Comparison of ENCODE assay signal across 9 cellular contexts in genomic region chr22:37050913-37051628, GRCh38. TPM values are rescaled to one million over a fixed set of nuclear protein-coding genes. Genes with fewer than 3 reads are reported as not detected.
DNase-seq lines count a peak whose midpoint lies in the region; ATAC-seq and TF ChIP-seq lines count a peak whose summit lies in the region.
"Had no signal": no experiment of that assay in that cellular context is flagged by ENCODE, and none has a peak within 500 bp of the region (broad histone marks: within the 10 kb centered on the region; RNA-seq: fewer than 3 reads in every experiment).

No MANE protein-coding gene starts in this region.

- H3K4me1 Mint-ChIP-seq in CD4-positive, CD25-positive, alpha-beta regulatory T cell = peaks cover 0 to 15% (median 7%) of the 10 kb centered on the region in 4 donors
- H3K4me1 Mint-ChIP-seq in neural progenitor cell = peaks cover 15% of the 10 kb centered on the region

- no peak overlapping the region for H3K9ac ChIP-seq in Loucy (ENCODE audit: low read depth, low read length, poor library complexity, severe bottlenecking)
- H3K9ac ChIP-seq in neural progenitor cell = no peak overlapping the region

- H4K20me1 ChIP-seq in Loucy (ENCODE audit: insufficient read depth, low read length, poor library complexity, severe bottlenecking) (no peaks in the 10 kb centered on the region), neural progenitor cell (ENCODE audit: low read depth) (peaks cover 5% of the 10 kb centered on the region)

- no peak overlapping the region for H3K27ac Mint-ChIP-seq in CD4-positive, CD25-positive, alpha-beta regulatory T cell
- H3K27ac Mint-ChIP-seq in neural progenitor cell = peak overlapping the region; percentile 81

- no peaks in the 10 kb centered on the region for H3K9me2 ChIP-seq in Loucy (replicated peaks; ENCODE audit: low read depth, low read length)

- ATAC-seq in CD4-positive, CD25-positive, alpha-beta regulatory T cell (ENCODE audit: low read depth in 2 of 2) = no peak
- ATAC-seq in HG03097 (IDR thresholded peaks at IDR 0.05; ENCODE audit: low FRiP score, unreplicated experiment) (no peak), GM21367 (IDR thresholded peaks at IDR 0.05; ENCODE audit: unreplicated experiment) (no peak)

- H3K4me2 ChIP-seq in Loucy (ENCODE audit: low read depth, low read length, poor library complexity, severe bottlenecking) = peak overlapping the region; percentile 87
- H3K4me2 ChIP-seq in neural progenitor cell = peak overlapping the region; percentile 91

- peaks cover 0 to 2% (median 0%) of the 10 kb centered on the region in 7 donors for H3K9me3 Mint-ChIP-seq in CD4-positive, CD25-positive, alpha-beta regulatory T cell
- H3K9me3 Mint-ChIP-seq in neural progenitor cell = no peaks in the 10 kb centered on the region

- H3K4me3 Mint-ChIP-seq in CD4-positive, CD25-positive, alpha-beta regulatory T cell = peak overlapping the region; percentile 65 to 81 (median 79)
- peak overlapping the region; percentile 89 for H3K4me3 Mint-ChIP-seq in neural progenitor cell

- no peaks in the 10 kb centered on the region for H3F3A ChIP-seq in Loucy (ENCODE audit: low read depth)
- H3F3A ChIP-seq in neural progenitor cell (ENCODE audit: low read depth) = peaks cover 8% of the 10 kb centered on the region

- H3K27me3 Mint-ChIP-seq in CD4-positive, CD25-positive, alpha-beta regulatory T cell = no peaks in the 10 kb centered on the region
- H3K27me3 Mint-ChIP-seq in neural progenitor cell (ENCODE audit: insufficient read depth, low read depth) = no peaks in the 10 kb centered on the region

- peaks cover 4% of the 10 kb centered on the region for H3K36me3 Mint-ChIP-seq in CD4-positive, CD25-positive, alpha-beta regulatory T cell
- no peaks in the 10 kb centered on the region for H3K36me3 Mint-ChIP-seq in neural progenitor cell

- no peaks in the 10 kb centered on the region for H3K9me3 ChIP-seq in CD4-positive, CD25-positive, alpha-beta regulatory T cell (ENCODE audit: control insufficient read depth in 2 of 2, low read length in 2 of 2)
- H3K9me3 ChIP-seq in Loucy (ENCODE audit: insufficient read depth, low read depth, low read length) (no peaks in the 10 kb centered on the region), neural progenitor cell (ENCODE audit: low read depth) (no peaks in the 10 kb centered on the region)
- no peaks in the 10 kb centered on the region for H3K9me3 ChIP-seq in effector memory CD4-positive, alpha-beta T cell (ENCODE audit: control insufficient read depth, low read length)

- H2AFZ ChIP-seq in Loucy (ENCODE audit: low read length) = peak overlapping the region; percentile 86
- H2AFZ ChIP-seq in neural progenitor cell (replicated peaks) = peak overlapping the region; percentile 91

- peaks cover 8% of the 10 kb centered on the region for H3K36me3 ChIP-seq in CD4-positive, CD25-positive, alpha-beta regulatory T cell (ENCODE audit: control insufficient read depth, insufficient read depth, low read length)
- H3K36me3 ChIP-seq in Loucy (ENCODE audit: insufficient read depth, low read length) (no peaks in the 10 kb centered on the region), neural progenitor cell (no peaks in the 10 kb centered on the region)
- H3K36me3 ChIP-seq in effector memory CD4-positive, alpha-beta T cell (ENCODE audit: control insufficient read depth, insufficient read depth, low read length) = peaks cover 9% of the 10 kb centered on the region

- no peak overlapping the region for H3K27ac ChIP-seq in CD4-positive, CD25-positive, alpha-beta regulatory T cell (ENCODE audit: insufficient read depth, low read length, poor library complexity, severe bottlenecking)
- H3K27ac ChIP-seq in effector memory CD4-positive, alpha-beta T cell (ENCODE audit: insufficient read depth, low read length, poor library complexity, severe bottlenecking) = peak overlapping the region; percentile 42
- no peak overlapping the region for H3K27ac ChIP-seq in neural progenitor cell

- H3K4me1 ChIP-seq in CD4-positive, CD25-positive, alpha-beta regulatory T cell (ENCODE audit: control insufficient read depth, insufficient read depth, low read length, poor library complexity, severe bottlenecking) = peaks cover 16% of the 10 kb centered on the region
- H3K4me1 ChIP-seq in Loucy (ENCODE audit: insufficient read depth, low read length, poor library complexity, severe bottlenecking) (peaks cover 15% of the 10 kb centered on the region), neural progenitor cell (peaks cover 5% of the 10 kb centered on the region)
- peaks cover 7% of the 10 kb centered on the region for H3K4me1 ChIP-seq in effector memory CD4-positive, alpha-beta T cell (ENCODE audit: control insufficient read depth, insufficient read depth, low read length, poor library complexity, severe bottlenecking)

- peak overlapping the region; percentile 30 for H3K4me3 ChIP-seq in CD4-positive, CD25-positive, alpha-beta regulatory T cell (ENCODE audit: low read depth, low read length)
- peak overlapping the region; percentile 97 for H3K4me3 ChIP-seq in Loucy (ENCODE audit: low read length, poor library complexity, severe bottlenecking)
- no peak overlapping the region for H3K4me3 ChIP-seq in effector memory CD4-positive, alpha-beta T cell (ENCODE audit: insufficient read depth, low read depth, low read length, poor library complexity, severe bottlenecking)
- H3K4me3 ChIP-seq in neural progenitor cell = peak overlapping the region; percentile 98

- H3K27me3 ChIP-seq in CD4-positive, CD25-positive, alpha-beta regulatory T cell (ENCODE audit: control insufficient read depth, insufficient read depth, low read length) = no peaks in the 10 kb centered on the region
- H3K27me3 ChIP-seq in Loucy (ENCODE audit: insufficient read depth, low read length, poor library complexity, severe bottlenecking) = no peaks in the 10 kb centered on the region
- H3K27me3 ChIP-seq in effector memory CD4-positive, alpha-beta T cell (replicated peaks; ENCODE audit: control insufficient read depth, insufficient read depth, low read length, poor library complexity, severe bottlenecking) = no peaks in the 10 kb centered on the region
- peaks cover 12% of the 10 kb centered on the region for H3K27me3 ChIP-seq in neural progenitor cell

- TF ChIP-seq CTCF in Loucy (conservative IDR thresholded peaks at IDR 0.05; ENCODE audit: low read length) (no peak), neural progenitor cell (IDR thresholded peaks at IDR 0.05) (no peak), GM10266 (IDR thresholded peaks at IDR 0.05; ENCODE audit: control insufficient read depth, insufficient read depth, low read depth, missing control alignments) (no peak)

- no peak for DNase-seq in CD4-positive, CD25-positive, alpha-beta regulatory T cell
- no peak for DNase-seq in effector memory CD4-positive, alpha-beta T cell
- no peak for DNase-seq in neural progenitor cell (ENCODE audit: low spot score)
- DNase-seq in mesenteric fat pad (ENCODE audit: low spot score) = no peak
- DNase-seq in GM10266 (ENCODE audit: extremely low spot score) = no peak

- H3K79me2 ChIP-seq in Loucy (ENCODE audit: insufficient read depth, low read length) = no peaks in the 10 kb centered on the region
- H3K79me2 ChIP-seq in neural progenitor cell (ENCODE audit: low read depth) = no peaks in the 10 kb centered on the region

RNA-seq across cellular contexts. Expression of gene KCTD17, which starts 0.5 kb away (rescaled TPM):
- 33.5 TPM for total RNA-seq in CD4-positive, CD25-positive, alpha-beta regulatory T cell
- polyA plus RNA-seq in CD4-positive, CD25-positive, alpha-beta regulatory T cell = 10 to 100 TPM; 10.9 to 15.4 (median 12.7) TPM
- total RNA-seq in neural progenitor cell (ENCODE audit: low replicate concordance) (17.5 and 44.1 TPM in 2 replicates), mesenteric fat pad (13.4 TPM)

RNA-seq across cellular contexts. Expression of gene MPST, which starts 31.5 kb away (rescaled TPM):
- 10.3 TPM for total RNA-seq in CD4-positive, CD25-positive, alpha-beta regulatory T cell
- polyA plus RNA-seq in CD4-positive, CD25-positive, alpha-beta regulatory T cell = 10 to 100 TPM; 11.4 to 32.6 (median 25.1) TPM
- total RNA-seq in neural progenitor cell (ENCODE audit: low replicate concordance) (36.9 and 157 TPM in 2 replicates), mesenteric fat pad (63.8 TPM)

RNA-seq across cellular contexts. Expression of gene TST, which starts 31.8 kb away (rescaled TPM):
- not detected for total RNA-seq in CD4-positive, CD25-positive, alpha-beta regulatory T cell
- 1 to 10 TPM; 1.4 to 3.3 (median 1.8) TPM for polyA plus RNA-seq in CD4-positive, CD25-positive, alpha-beta regulatory T cell
- total RNA-seq in neural progenitor cell (ENCODE audit: low replicate concordance) = 21.5 and 53.4 TPM in 2 replicates
- total RNA-seq in mesenteric fat pad = 58.5 TPM

RNA-seq across cellular contexts. Expression of gene TMPRSS6, which starts 58.4 kb away (rescaled TPM):
- 1.5 TPM for total RNA-seq in CD4-positive, CD25-positive, alpha-beta regulatory T cell
- polyA plus RNA-seq in CD4-positive, CD25-positive, alpha-beta regulatory T cell = under 1 TPM; 0.10 to 0.18 (median 0.14) TPM
- total RNA-seq in neural progenitor cell (ENCODE audit: low replicate concordance) = not detected in 2 replicates
- total RNA-seq in mesenteric fat pad = not detected
- total RNA-seq: myocyte had no signal

Comparison
In these comparisons a context has a peak if more than half of its experiments do, and no peak if none do; other contexts are left out.
1. RNA of gene TST, which starts 31.8 kb away (total RNA-seq): 58.5 TPM in mesenteric fat pad (single experiment) and 21.5 to 53.4 TPM in neural progenitor cell; not detected in CD4-positive, CD25-positive, alpha-beta regulatory T cell (single experiment); every median in the first group is over 10 times any median in the second.